28 cellular contexts compared by ENCODE assay signal in genomic region chr2:177193240-177193639, GRCh38. TPM values are rescaled to one million over a fixed set of nuclear protein-coding genes. Genes with fewer than 3 reads are reported as not detected.
DNase-seq lines count a peak whose midpoint lies in the region; ATAC-seq and TF ChIP-seq lines count a peak whose summit lies in the region.
"Had no signal": no experiment of that assay in that cellular context is flagged by ENCODE, and none has a peak within 500 bp of the region (broad histone marks: within the 10 kb centered on the region; RNA-seq: fewer than 3 reads in every experiment).

No MANE protein-coding gene starts in this region.

- no peaks in the 10 kb centered on the region for H3K9me3 ChIP-seq in lower lobe of right lung
- H3K9me3 ChIP-seq: esophagus muscularis mucosa, gastroesophageal sphincter, pancreas, right lobe of liver, thoracic aorta had no signal

- TF ChIP-seq CTCF in GM10266 (IDR thresholded peaks at IDR 0.05; ENCODE audit: control insufficient read depth, insufficient read depth, low read depth, missing control alignments) = no peak
- TF ChIP-seq CTCF in lower lobe of right lung (IDR thresholded peaks at IDR 0.05) = no peak

- H3K4me1 ChIP-seq in lower lobe of right lung = no peaks in the 10 kb centered on the region
- H3K4me1 ChIP-seq: pancreas, right lobe of liver had no signal

- peak; percentile 40 for DNase-seq in GM10266 (ENCODE audit: extremely low spot score)
- no peak for DNase-seq in DMS153 treated with DMSO at 0.1 percent for 48 hours (lab: John Stamatoyannopoulos, UW; ENCODE audit: unreplicated experiment)
- DNase-seq in GM19238 (ENCODE audit: insufficient read length, low spot score) = no peak
- no peak for DNase-seq in NCI-H128 (lab: John Stamatoyannopoulos, UW; ENCODE audit: unreplicated experiment)
- DNase-seq in lower lobe of right lung = no peak
- DNase-seq: ACHN; activated CD4-positive, alpha-beta T cell treated with anti-CD3 and anti-CD28 coated beads, Interleukin-2, amount 10 ng/mL, durations not matched to agents 7 days and 5 days; activated naive CD4-positive, alpha-beta T cell treated with anti-CD3 and anti-CD28 coated beads, Interleukin-2, amount 50 U/mL, for 16 hours; activated T-cell treated with anti-CD3 and anti-CD28 coated beads, Interleukin-2, amount 50 U/mL, for 24 hours; DMS153; effector memory CD4-positive, alpha-beta T cell; HCEC 1CT; mesendoderm; NCI-H1436; NCI-H2171; NCI-H526 treated with DMSO at 0.1 percent for 48 hours; pancreas; PC-3; right lobe of liver; SHP77 treated with DMSO at 0.1 percent for 48 hours; stimulated activated CD4-positive, alpha-beta T cell treated with anti-CD3 and anti-CD28 coated beads, Interleukin-15, amount 100 ng/mL, for 24 hours had no signal

- no peak overlapping the region for H3K4me3 ChIP-seq in lower lobe of right lung
- H3K4me3 ChIP-seq: esophagus muscularis mucosa, gastroesophageal sphincter, pancreas, right lobe of liver, thoracic aorta had no signal

- ATAC-seq in GM19035 (IDR thresholded peaks at IDR 0.05; ENCODE audit: unreplicated experiment) = peak; percentile 82
- ATAC-seq in GM21717 (IDR thresholded peaks at IDR 0.05; ENCODE audit: unreplicated experiment) = peak; percentile 86
- peak; percentile 73 for ATAC-seq in HG03442 (IDR thresholded peaks at IDR 0.05; ENCODE audit: unreplicated experiment)
- no peak for ATAC-seq in lower lobe of right lung
- ATAC-seq: gastroesophageal sphincter; natural killer cell treated with Interleukin-12 subunit alpha and Interleukin-12 subunit beta and Interleukin-15 and Interleukin-18, amount 100 ng/mL, for 72 hours; pancreas; PC-3; right lobe of liver had no signal

- no peak overlapping the region for H3K27ac ChIP-seq in lower lobe of right lung
- H3K27ac ChIP-seq: pancreas, right lobe of liver, thoracic aorta had no signal

- H3K36me3 ChIP-seq in lower lobe of right lung = no peaks in the 10 kb centered on the region
- H3K36me3 ChIP-seq: esophagus muscularis mucosa, gastroesophageal sphincter, pancreas, right lobe of liver, thoracic aorta had no signal

- intact Hi-C loops in lower lobe of right lung (cut with DNase I) = no loop called here

- no peaks in the 10 kb centered on the region for H3K27me3 ChIP-seq in lower lobe of right lung (ENCODE audit: low read depth)
- H3K27me3 ChIP-seq: esophagus muscularis mucosa, gastroesophageal sphincter, pancreas, right lobe of liver had no signal

RNA-seq across cellular contexts. Expression of gene HNRNPA3, which starts 19.4 kb away (rescaled TPM):
- 132 TPM for total RNA-seq in lower lobe of right lung

Comparison
In these comparisons a context has a peak if more than half of its experiments do, and no peak if none do; other contexts are left out.
1. ATAC-seq: peak in GM19035 (single experiment), GM21717 (single experiment) and HG03442 (single experiment); none in lower lobe of right lung (0 of 2).